In the genomic region with DNA sequence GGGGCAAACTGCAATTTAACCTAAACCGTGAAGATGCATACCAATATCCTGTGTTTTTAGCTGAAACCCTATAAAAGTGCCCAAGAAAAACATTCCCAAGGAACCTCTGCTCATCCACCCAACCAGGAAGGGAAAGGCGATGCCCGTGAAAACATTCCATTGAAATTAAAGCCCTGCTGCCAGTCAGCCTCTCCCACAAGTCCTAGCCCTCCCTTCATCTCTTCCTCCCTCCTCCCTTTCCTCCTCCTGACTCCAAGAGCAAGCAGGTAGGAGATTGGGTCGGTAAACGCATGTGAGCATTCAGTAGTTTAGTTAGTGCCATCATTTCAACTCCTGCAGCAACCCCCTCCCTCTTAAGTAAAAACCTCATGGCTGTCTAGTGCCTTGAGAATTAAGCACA, we compare ENCODE assay signal across 17 cellular contexts. TPM values are rescaled to one million over a fixed set of nuclear protein-coding genes. Genes with fewer than 3 reads are reported as not detected.
"Had no signal": no experiment of that assay in that cellular context is flagged by ENCODE, and none has a peak within 500 bp of the region (broad histone marks: within the 10 kb centered on the region; RNA-seq: fewer than 3 reads in every experiment).

No MANE protein-coding gene starts in this region.

- H3K27ac ChIP-seq: neutrophil had no signal

- H3K4me3 ChIP-seq: lung, smooth muscle cell had no signal

- ATAC-seq: activated CD8-positive, alpha-beta T cell treated with anti-CD3 and anti-CD28 coated beads for 36 hours; activated naive CD4-positive, alpha-beta T cell treated with anti-CD3 and anti-CD28 coated beads, Interleukin-2, amount 50 U/mL, for 72 hours; activated T-cell treated with anti-CD3 and anti-CD28 coated beads, Interleukin-2, amount 50 U/mL, for 72 hours; esophagus mucosa; stimulated activated naive CD8-positive, alpha-beta T cell treated with anti-CD3 and anti-CD28 coated beads, Interleukin-15, Interleukin-2, amounts not matched to agents 100 U/mL and 50 U/mL, for 24 hours; T-helper 17 cell had no signal

- H3K27me3 ChIP-seq: neutrophil had no signal

- DNase-seq: activated CD4-positive, alpha-beta T cell treated with anti-CD3 and anti-CD28 coated beads for 48 hours; activated CD8-positive, alpha-beta T cell treated with anti-CD3 and anti-CD28 coated beads for 36 hours; activated gamma-delta T cell; activated T-cell treated with anti-CD3 and anti-CD28 coated beads, Interleukin-2, amount 50 U/mL, for 72 hours; hippocampal formation; left cardiac atrium; naive B cell; stimulated activated CD4-positive, alpha-beta T cell treated with anti-CD3 and anti-CD28 coated beads, Interleukin-4, amount 100 ng/mL, for 4 hours; stimulated activated CD8-positive, alpha-beta memory T cell treated with anti-CD3 and anti-CD28 coated beads, Interleukin-4, amount 100 ng/mL, for 48 hours; stimulated activated naive CD8-positive, alpha-beta T cell treated with anti-CD3 and anti-CD28 coated beads, Interleukin-15, Interleukin-2, amounts not matched to agents 100 U/mL and 50 U/mL, for 24 hours; T-helper 17 cell; trophoblast cell had no signal

- H3K9me3 ChIP-seq: neutrophil had no signal

RNA-seq across cellular contexts. Expression of gene HES1, which starts 27.7 kb away (rescaled TPM):
- total RNA-seq: activated CD8-positive, alpha-beta T cell treated with anti-CD3 and anti-CD28 coated beads for 36 hours had no signal
